In the genomic region with DNA sequence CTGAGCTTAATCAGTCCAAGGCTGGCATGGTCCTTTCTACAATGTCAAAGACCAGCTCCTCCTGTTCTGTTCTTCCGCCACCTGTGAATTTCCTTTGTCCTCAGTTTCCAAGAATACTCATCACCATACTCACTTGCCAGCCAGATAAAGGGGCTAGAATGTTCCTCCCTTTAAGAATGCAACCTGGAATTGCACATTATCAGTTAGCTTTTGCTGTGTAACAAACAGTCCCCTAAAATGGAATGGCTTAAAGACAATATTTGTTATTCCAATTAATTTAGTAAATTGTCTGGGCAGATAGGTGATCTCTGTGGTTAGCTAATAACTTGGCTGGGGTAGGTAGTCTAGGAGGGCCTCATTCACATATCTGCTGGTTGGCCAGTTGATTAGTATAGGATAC, we compare ENCODE assay signal across 1 cellular context.
TF ChIP-seq lines count a peak whose summit lies in the region.

No MANE protein-coding gene starts in this region.

TF ChIP-seq in HEK293, 187 proteins besides CTCF, POLR2A, EP300 and RAD21 (continued from another document):
- TF ChIP-seq RBAK (tag by site-specific recombination; IDR thresholded peaks at IDR 0.05) (peak; percentile 68; the same call in 1 of the 2 replicates), EGR2 (tag by site-specific recombination; IDR thresholded peaks at IDR 0.05; ENCODE audit: low read depth) (no peak)
